In genomic region chr7:151337346-151337745, GRCh38 we compare ENCODE assay signal across 26 cellular contexts. TPM values are rescaled to one million over a fixed set of nuclear protein-coding genes. Genes with fewer than 3 reads are reported as not detected.
DNase-seq lines count a peak whose midpoint lies in the region; ATAC-seq, FAIRE-seq and TF ChIP-seq lines count a peak whose summit lies in the region.
"Had no signal": no experiment of that assay in that cellular context is flagged by ENCODE, and none has a peak within 500 bp of the region (broad histone marks: within the 10 kb centered on the region; RNA-seq: fewer than 3 reads in every experiment).

No MANE protein-coding gene starts in this region.

- RAD21 ChIA-PET in GM12878 (lab: Charles Lee; ENCODE audit: unreplicated experiment), result no interaction called here

- ATAC-seq in GM12878, result no peak
- no peak for ATAC-seq in foreskin keratinocyte
- no peak for ATAC-seq in stimulated activated effector memory CD8-positive, alpha-beta T cell treated with anti-CD3 and anti-CD28 coated beads, Interleukin-12 subunit alpha, Interleukin-12 subunit beta, amount 100 ng/mL, for 72 hours
- ATAC-seq: A549 had no signal

- H3K4me1 Mint-ChIP-seq in dendritic cell treated with granulocyte-macrophage colony-stimulating factor and Interleukin-4, amounts not matched to agents 40 ng/mL and 50 ng/mL, for 4 days (ENCODE audit: low read depth), result peaks cover 49% of the 10 kb centered on the region
- H3K4me1 Mint-ChIP-seq in stimulated activated effector memory CD8-positive, alpha-beta T cell treated with anti-CD3 and anti-CD28 coated beads, Interleukin-12 subunit alpha, Interleukin-12 subunit beta, amount 100 ng/mL, for 72 hours, result peaks cover 30% of the 10 kb centered on the region

- TF ChIP-seq CTCF in GM12878 (IDR thresholded peaks at IDR 0.05 in 2 of 3, conservative IDR thresholded peaks at IDR 0.05 in 1 of 3; ENCODE audit: control insufficient read depth in 2 of 3, extremely low read depth in 1 of 3, insufficient read depth in 1 of 3, low read depth in 3 of 3, low read length in 3 of 3) (no peak), foreskin keratinocyte (conservative IDR thresholded peaks at IDR 0.05) (no peak), BE2C (IDR thresholded peaks at IDR 0.05; ENCODE audit: low read depth, low read length) (no peak)

- no peak for FAIRE-seq in GM12878 (lab: Jason Lieb, UNC)
- FAIRE-seq: A549, GM12891, GM19239 had no signal

- DNase-seq in GM12878 (ENCODE audit: low read depth, low spot score) (no peak), foreskin keratinocyte (peak in 1 of 2 donors; percentile 35), BE2C (no peak)
- DNase-seq in stimulated activated effector memory CD8-positive, alpha-beta T cell treated with anti-CD3 and anti-CD28 coated beads, Interleukin-12 subunit alpha, Interleukin-12 subunit beta, amount 100 ng/mL, for 72 hours (ENCODE audit: low spot score in 2 of 2), result no peak
- no peak for DNase-seq in stimulated activated CD4-positive, alpha-beta T cell treated with anti-CD3 and anti-CD28 coated beads, Interleukin-12 subunit alpha, Interleukin-12 subunit beta, amount 100 ng/mL, for 4 hours
- DNase-seq: AML-193; C1 segment of cervical spinal cord; CD4-positive, alpha-beta memory T cell; CD4-positive, CD25-positive, alpha-beta regulatory T cell; CD8-positive, alpha-beta memory T cell; COR-L47; DMS 273 treated with DMSO at 0.1 percent for 48 hours; DMS153; DMS53; DMS79; DND-41; EL; GDM1 had no signal

- POLR2A ChIA-PET in GM12878 (lab: Charles Lee), result no interaction called here

- H3K27ac Mint-ChIP-seq in dendritic cell treated with granulocyte-macrophage colony-stimulating factor and Interleukin-4, amounts not matched to agents 40 ng/mL and 50 ng/mL, for 4 days, result peak overlapping the region; percentile 71
- H3K27ac Mint-ChIP-seq in stimulated activated effector memory CD8-positive, alpha-beta T cell treated with anti-CD3 and anti-CD28 coated beads, Interleukin-12 subunit alpha, Interleukin-12 subunit beta, amount 100 ng/mL, for 72 hours, result no peak overlapping the region
- H3K27ac Mint-ChIP-seq: B cell; CD4-positive, alpha-beta memory T cell had no signal

- no peaks in the 10 kb centered on the region for H3K36me3 Mint-ChIP-seq in dendritic cell treated with granulocyte-macrophage colony-stimulating factor and Interleukin-4, amounts not matched to agents 40 ng/mL and 50 ng/mL, for 4 days (ENCODE audit: low read depth)
- no peaks in the 10 kb centered on the region for H3K36me3 Mint-ChIP-seq in stimulated activated effector memory CD8-positive, alpha-beta T cell treated with anti-CD3 and anti-CD28 coated beads, Interleukin-12 subunit alpha, Interleukin-12 subunit beta, amount 100 ng/mL, for 72 hours
- H3K36me3 Mint-ChIP-seq: CD14-positive monocyte; CD4-positive, CD25-positive, alpha-beta regulatory T cell had no signal

- H3K4me2 ChIP-seq in GM12878 (ENCODE audit: control insufficient read depth, insufficient read depth), result no peak overlapping the region
- H3K4me2 ChIP-seq: A549, BLaER1 had no signal

- BruUV-seq in GM12878 (replicated peaks; lab: Mats Ljungman, UMichigan), result no TSS peak

- TF ChIP-seq POLR2A in GM12878 (IDR thresholded peaks at IDR 0.05; ENCODE audit: low read depth, low read length), result no peak

- H3K36me3 ChIP-seq in GM12878 (ENCODE audit: control insufficient read depth in 2 of 2, insufficient read depth in 2 of 2, low read length in 1 of 2) (no peaks in the 10 kb centered on the region), BE2C (no peaks in the 10 kb centered on the region)
- H3K36me3 ChIP-seq: BLaER1 had no signal

- H3K27me3 ChIP-seq in GM12878 (replicated peaks in 1 of 2; ENCODE audit: control insufficient read depth in 2 of 2, insufficient read depth in 2 of 2, low read length in 1 of 2), result no peaks in the 10 kb centered on the region
- H3K27me3 ChIP-seq in foreskin keratinocyte, result no peaks in the 10 kb centered on the region
- H3K27me3 ChIP-seq in BE2C, result no peaks in the 10 kb centered on the region
- H3K27me3 ChIP-seq: BLaER1 had no signal

- CTCF ChIA-PET in GM12878 (lab: Yijun Ruan, JAX), result interaction anchor here (1.5 kb wide), 1 partner anchor 21 kb away, joined by 4 read pairs; no protein-coding TSS in a partner anchor

- H3K27ac ChIP-seq in GM12878 (ENCODE audit: control insufficient read depth, insufficient read depth) (peak overlapping the region; percentile 24; the same call in 1 of the 2 replicates), foreskin keratinocyte (peak overlapping the region; percentile 70)
- H3K27ac ChIP-seq: 22Rv1, A549, BLaER1 had no signal

- H3K9ac ChIP-seq in GM12878 (ENCODE audit: control insufficient read depth, insufficient read depth, low read length), result no peak overlapping the region
- H3K9ac ChIP-seq: BLaER1 had no signal

- H3K9me3 ChIP-seq in GM12878 (replicated peaks; ENCODE audit: control insufficient read depth, insufficient read depth, low read length) (peaks cover 5% of the 10 kb centered on the region; the same call in 1 of the 3 replicates), BE2C (no peaks in the 10 kb centered on the region)
- H3K9me3 ChIP-seq: BLaER1 had no signal

- no peaks in the 10 kb centered on the region for H4K20me1 ChIP-seq in GM12878 (ENCODE audit: control insufficient read depth, insufficient read depth)
- H4K20me1 ChIP-seq: BLaER1 had no signal

- H3K9me3 Mint-ChIP-seq in dendritic cell treated with granulocyte-macrophage colony-stimulating factor and Interleukin-4, amounts not matched to agents 40 ng/mL and 50 ng/mL, for 4 days, result no peaks in the 10 kb centered on the region
- H3K9me3 Mint-ChIP-seq in stimulated activated effector memory CD8-positive, alpha-beta T cell treated with anti-CD3 and anti-CD28 coated beads, Interleukin-12 subunit alpha, Interleukin-12 subunit beta, amount 100 ng/mL, for 72 hours, result peaks cover 7% of the 10 kb centered on the region

- H2AFZ ChIP-seq in GM12878 (ENCODE audit: control insufficient read depth, low read depth, low read length), result no peak overlapping the region

- 88% methylated on average over 2 of the region's 2 CpGs for WGBS in GM12878 (ENCODE audit: insufficient coverage, insufficient replicate concordance, low lambda C conversion rate, missing lambda C conversion rate)

- H3K27me3 Mint-ChIP-seq in dendritic cell treated with granulocyte-macrophage colony-stimulating factor and Interleukin-4, amounts not matched to agents 40 ng/mL and 50 ng/mL, for 4 days, result peaks cover 2% of the 10 kb centered on the region
- H3K27me3 Mint-ChIP-seq: B cell; CD4-positive, alpha-beta memory T cell; CD8-positive, alpha-beta memory T cell had no signal

- H3K4me3 ChIP-seq in GM12878, result no peak overlapping the region
- no peak overlapping the region for H3K4me3 ChIP-seq in BE2C (ENCODE audit: low read depth, low read length)
- H3K4me3 ChIP-seq: A549, BLaER1 had no signal

- intact Hi-C loops in GM12878 (cut with micrococcal nuclease; ENCODE audit: unreplicated experiment), result no loop called here
- intact Hi-C loops in dendritic cell treated with granulocyte-macrophage colony-stimulating factor and Interleukin-4, amounts not matched to agents 40 ng/mL and 50 ng/mL, for 4 days (cut with micrococcal nuclease), result no loop called here

- SMC1A ChIA-PET in GM12878 (lab: Charles Lee; ENCODE audit: uncharacterized antibody, unreplicated experiment), result no interaction called here

- peaks cover 21% of the 10 kb centered on the region for H3K4me1 ChIP-seq in GM12878 (ENCODE audit: control insufficient read depth, insufficient read depth, low read length)
- H3K4me1 ChIP-seq in foreskin keratinocyte, result no peaks in the 10 kb centered on the region
- H3K4me1 ChIP-seq in BE2C, result no peaks in the 10 kb centered on the region
- H3K4me1 ChIP-seq: A549 had no signal

- in situ Hi-C loops in GM12878 (cut with MboI), result no loop called here

- H3K4me3 Mint-ChIP-seq in dendritic cell treated with granulocyte-macrophage colony-stimulating factor and Interleukin-4, amounts not matched to agents 40 ng/mL and 50 ng/mL, for 4 days, result no peak overlapping the region
- H3K4me3 Mint-ChIP-seq in stimulated activated effector memory CD8-positive, alpha-beta T cell treated with anti-CD3 and anti-CD28 coated beads, Interleukin-12 subunit alpha, Interleukin-12 subunit beta, amount 100 ng/mL, for 72 hours, result no peak overlapping the region
- H3K4me3 Mint-ChIP-seq: B cell; CD14-positive monocyte; CD4-positive, alpha-beta memory T cell had no signal

- no peak for TF ChIP-seq EP300 in GM12878 (IDR thresholded peaks at IDR 0.05; ENCODE audit: borderline replicate concordance in 1 of 2, control insufficient read depth in 1 of 2, low read depth in 2 of 2, low read length in 2 of 2)

- H3K79me2 ChIP-seq in GM12878 (ENCODE audit: control insufficient read depth, insufficient read depth, low read length), result no peaks in the 10 kb centered on the region; the same call in 1 of the 2 replicates

- TF ChIP-seq RAD21 in GM12878 (IDR thresholded peaks at IDR 0.05; ENCODE audit: insufficient read depth, low read depth, low read length), result no peak

TF ChIP-seq in GM12878, 131 proteins besides CTCF, POLR2A, EP300 and RAD21 (continues in another document):
- TF ChIP-seq SUPT20H (IDR thresholded peaks at IDR 0.05; ENCODE audit: borderline replicate concordance, control insufficient read depth, low read depth, low read length) (no peak), KLF5 (IDR thresholded peaks at IDR 0.05; ENCODE audit: partially characterized antibody) (no peak), BMI1 (IDR thresholded peaks at IDR 0.05; ENCODE audit: borderline replicate concordance) (no peak)

RNA-seq across cellular contexts. Expression of gene NUB1, which starts 4.3 kb away (rescaled TPM):
- total RNA-seq in GM12878 (2013; cell fraction: nucleolus; rRNA removed), result 88.2 and 88.7 TPM in 2 replicates
- total RNA-seq in GM12878 (2014; rRNA removed) (42.3 and 49.5 TPM in 2 replicates), GM12878 (2014; rRNA removed; fragmentation: Illumina TruSeq; extraction: Trizol) (64.0 and 65.6 TPM in 2 replicates), GM12878 (2021) (37.1 and 37.5 TPM in 2 replicates), foreskin keratinocyte (31.6 and 32.3 TPM in 2 replicates)
- polyA plus RNA-seq in GM12878 (2011; ENCODE audit: low read depth), result 26.5 TPM
- polyA plus RNA-seq in GM12878 (2011; rRNA removed) (58.0 and 106 TPM in 2 replicates), GM12878 (2014; fragmentation: Illumina TruSeq; extraction: Trizol) (102 and 177 TPM in 2 replicates), GM12878 (2014; fragmentation: Nextera tagmentation; extraction: Ambion mirVana) (10 to 100 TPM; 24.1 to 28.8 TPM), GM12878 (2014; rRNA removed) (37.4 and 49.1 TPM in 2 replicates), GM12878 (2016; fragmentation: Nextera tagmentation; extraction: Ambion mirVana) (10 to 100 TPM; 48.9 to 54.4 TPM), foreskin keratinocyte (21.5 and 22.0 TPM in 2 replicates)
- 36.1 and 36.7 TPM in 2 replicates for polyA plus RNA-seq in GM12878 (2011; cell fraction: cytosol; rRNA removed)
- polyA plus RNA-seq in GM12878 (2011; cell fraction: nucleus; rRNA removed), result 49.8 and 60.9 TPM in 2 replicates
- 36.2 and 57.3 TPM in 2 replicates for polyA plus RNA-seq in GM12878 (2012)
- polyA minus RNA-seq in GM12878 (2011; rRNA and poly(A)+ RNA removed), result 31.6 and 38.5 TPM in 2 replicates
- 12.8 and 16.1 TPM in 2 replicates for polyA minus RNA-seq in GM12878 (2011; cell fraction: cytosol; rRNA and poly(A)+ RNA removed)
- polyA minus RNA-seq in GM12878 (2011; cell fraction: nucleus; rRNA and poly(A)+ RNA removed), result 16.8 and 26.8 TPM in 2 replicates
- 32.4 TPM for polyA plus RNA-seq in BE2C (2012; ENCODE audit: insufficient read depth, insufficient read length, low read depth)
